Comparison of ENCODE assay signal across 1 cellular context in the genomic region with DNA sequence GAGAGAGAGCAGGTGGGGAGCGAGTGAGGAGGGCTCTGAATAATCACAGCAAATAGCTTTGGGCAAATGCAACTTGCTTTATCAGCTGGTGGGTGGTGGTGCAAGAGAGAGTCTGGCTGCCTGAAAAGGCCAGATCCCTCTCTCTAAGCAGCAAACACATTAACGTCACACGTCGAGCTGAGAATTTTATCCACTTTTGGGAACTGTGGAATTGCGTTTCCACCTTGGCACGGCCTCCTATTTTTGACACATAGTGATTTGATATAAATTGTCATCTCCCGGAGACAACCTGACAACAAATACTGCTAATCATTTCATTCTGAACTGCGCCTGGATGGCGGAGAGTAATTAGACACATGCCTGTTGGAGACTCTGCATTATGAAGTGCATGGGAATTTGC.
TF ChIP-seq lines count a peak whose summit lies in the region.

No MANE protein-coding gene starts in this region.

TF ChIP-seq in IMR-90, 13 proteins besides CTCF, POLR2A, EP300 and RAD21:
- TF ChIP-seq, protein P1, sequence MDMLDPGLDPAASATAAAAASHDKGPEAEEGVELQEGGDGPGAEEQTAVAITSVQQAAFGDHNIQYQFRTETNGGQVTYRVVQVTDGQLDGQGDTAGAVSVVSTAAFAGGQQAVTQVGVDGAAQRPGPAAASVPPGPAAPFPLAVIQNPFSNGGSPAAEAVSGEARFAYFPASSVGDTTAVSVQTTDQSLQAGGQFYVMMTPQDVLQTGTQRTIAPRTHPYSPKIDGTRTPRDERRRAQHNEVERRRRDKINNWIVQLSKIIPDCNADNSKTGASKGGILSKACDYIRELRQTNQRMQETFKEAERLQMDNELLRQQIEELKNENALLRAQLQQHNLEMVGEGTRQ (IDR thresholded peaks at IDR 0.05; ENCODE audit: low read depth, low read length) = no peak
- no peak for TF ChIP-seq FOS (IDR thresholded peaks at IDR 0.05; ENCODE audit: low read depth, low read length)
- TF ChIP-seq BHLHE40 (IDR thresholded peaks at IDR 0.05; ENCODE audit: low read depth, low read length) = no peak
- TF ChIP-seq CEBPB (IDR thresholded peaks at IDR 0.05; ENCODE audit: low read depth, low read length) = no peak
- TF ChIP-seq RFX5 (IDR thresholded peaks at IDR 0.05; ENCODE audit: low read depth, low read length) = no peak
- no peak for TF ChIP-seq MAZ (IDR thresholded peaks at IDR 0.05; ENCODE audit: borderline replicate concordance, low read depth, low read length)
- no peak for TF ChIP-seq MXI1 (IDR thresholded peaks at IDR 0.05; ENCODE audit: borderline replicate concordance, low read depth, low read length)
- TF ChIP-seq, protein P2, sequence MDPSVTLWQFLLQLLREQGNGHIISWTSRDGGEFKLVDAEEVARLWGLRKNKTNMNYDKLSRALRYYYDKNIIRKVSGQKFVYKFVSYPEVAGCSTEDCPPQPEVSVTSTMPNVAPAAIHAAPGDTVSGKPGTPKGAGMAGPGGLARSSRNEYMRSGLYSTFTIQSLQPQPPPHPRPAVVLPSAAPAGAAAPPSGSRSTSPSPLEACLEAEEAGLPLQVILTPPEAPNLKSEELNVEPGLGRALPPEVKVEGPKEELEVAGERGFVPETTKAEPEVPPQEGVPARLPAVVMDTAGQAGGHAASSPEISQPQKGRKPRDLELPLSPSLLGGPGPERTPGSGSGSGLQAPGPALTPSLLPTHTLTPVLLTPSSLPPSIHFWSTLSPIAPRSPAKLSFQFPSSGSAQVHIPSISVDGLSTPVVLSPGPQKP (IDR thresholded peaks at IDR 0.05; ENCODE audit: borderline replicate concordance, low read depth, low read length) = no peak
- no peak for TF ChIP-seq NFE2L2 (IDR thresholded peaks at IDR 0.05; ENCODE audit: low read depth, low read length)
- TF ChIP-seq CHD1 (IDR thresholded peaks at IDR 0.05; ENCODE audit: low read depth, low read length) = no peak
- no peak for TF ChIP-seq SMC3 (IDR thresholded peaks at IDR 0.05; ENCODE audit: low read depth, low read length)
- TF ChIP-seq RCOR1 (IDR thresholded peaks at IDR 0.05; ENCODE audit: insufficient replicate concordance, low read length) = no peak
- no peak for TF ChIP-seq MAFK (IDR thresholded peaks at IDR 0.05; ENCODE audit: low read depth, low read length)
